16 cellular contexts compared by ENCODE assay signal in genomic region chr15:57019496-57020160, GRCh38.
DNase-seq lines count a peak whose midpoint lies in the region; ATAC-seq, FAIRE-seq and TF ChIP-seq lines count a peak whose summit lies in the region.
"Had no signal": no experiment of that assay in that cellular context is flagged by ENCODE, and none has a peak within 500 bp of the region (broad histone marks: within the 10 kb centered on the region; RNA-seq: fewer than 3 reads in every experiment).

No MANE protein-coding gene starts in this region.

- peaks cover 41% of the 10 kb centered on the region for H3K4me1 ChIP-seq in GM23248 (ENCODE audit: insufficient read depth)
- H3K4me1 ChIP-seq in K562 (replicated peaks in 1 of 2; ENCODE audit: control insufficient read depth in 2 of 2, insufficient read depth in 2 of 2, low read length in 2 of 2), result peaks cover 0 to 3% of the 10 kb centered on the region in 2 experiments; a peak in 2 of 5 replicates
- peaks cover 0 to 3% of the 10 kb centered on the region in 2 donors for H3K4me1 ChIP-seq in small intestine (ENCODE audit: control insufficient read depth in 2 of 2, insufficient read depth in 1 of 2, low read depth in 1 of 2, low read length in 1 of 2)
- H3K4me1 ChIP-seq: BLaER1 had no signal

- BruUV-seq in K562 (replicated peaks; lab: Mats Ljungman, UMichigan), result no TSS peak

- DNase-seq in GM23248 (peak; percentile 80), K562 (ENCODE audit: extremely low read depth in 1 of 4, low spot score in 3 of 4) (peak in 2 of 4 experiments; percentile 16 to 23), left cardiac atrium (peak; percentile 34), small intestine (no peak), KBM-7 (no peak)
- DNase-seq in stimulated activated effector memory CD8-positive, alpha-beta T cell treated with anti-CD3 and anti-CD28 coated beads, Interleukin-12 subunit alpha, Interleukin-12 subunit beta, amount 100 ng/mL, for 72 hours (ENCODE audit: low spot score in 2 of 2), result no peak
- DNase-seq in activated CD4-positive, CD25-positive, alpha-beta regulatory T cell (lab: John Stamatoyannopoulos, UW), result no peak
- no peak for DNase-seq in effector memory CD8-positive, alpha-beta T cell
- DNase-seq: activated CD4-positive, alpha-beta T cell treated with anti-CD3 and anti-CD28 coated beads, Interleukin-2, amount 50 U/mL, for 1 hour; activated T-cell treated with anti-CD3 and anti-CD28 coated beads, Interleukin-2, amount 50 U/mL, for 4 hours; MG63; RPMI8226 had no signal

- H3K9me1 ChIP-seq in K562 (ENCODE audit: control insufficient read depth, insufficient read depth, low read length), result no peaks in the 10 kb centered on the region

- no peak for TF ChIP-seq CTCF in K562 (IDR thresholded peaks at IDR 0.05 in 2 of 3, conservative IDR thresholded peaks at IDR 0.05 in 1 of 3; ENCODE audit: insufficient read depth in 2 of 3, low read depth in 1 of 3, low read length in 3 of 3)

- no peak for TF ChIP-seq EP300 in K562 (IDR thresholded peaks at IDR 0.05; ENCODE audit: low read length)

- intact Hi-C loops in K562 (cut with micrococcal nuclease), result loop anchor here (5.0 to 10.0 kb wide), 3 partner anchors 118 to 288 kb away; no protein-coding TSS in a partner anchor
- intact Hi-C loops in left cardiac atrium (cut with DNase I), result no loop called here

- H3K9me3 ChIP-seq in GM23248 (ENCODE audit: low read depth) (no peaks in the 10 kb centered on the region), K562 (replicated peaks; ENCODE audit: control insufficient read depth, insufficient read depth, low read depth, low read length) (no peaks in the 10 kb centered on the region), small intestine (ENCODE audit: control insufficient read depth, low read depth) (no peaks in the 10 kb centered on the region)

- no peaks in the 10 kb centered on the region for H3K9me3 Mint-ChIP-seq in stimulated activated effector memory CD8-positive, alpha-beta T cell treated with anti-CD3 and anti-CD28 coated beads, Interleukin-12 subunit alpha, Interleukin-12 subunit beta, amount 100 ng/mL, for 72 hours
- no peaks in the 10 kb centered on the region for H3K9me3 Mint-ChIP-seq in effector memory CD8-positive, alpha-beta T cell
- H3K9me3 Mint-ChIP-seq: activated T-cell treated with anti-CD3 and anti-CD28 coated beads, Interleukin-2, amount 50 U/mL, for 4 hours had no signal

- H2AFZ ChIP-seq in GM23248, result 0 out of 2 replicates have a peak overlapping the region, but pooled peaks have one; percentile 6
- H2AFZ ChIP-seq in K562 (ENCODE audit: low read depth, low read length), result no peak overlapping the region

- no peak overlapping the region for H3K4me3 Mint-ChIP-seq in stimulated activated effector memory CD8-positive, alpha-beta T cell treated with anti-CD3 and anti-CD28 coated beads, Interleukin-12 subunit alpha, Interleukin-12 subunit beta, amount 100 ng/mL, for 72 hours
- no peak overlapping the region for H3K4me3 Mint-ChIP-seq in effector memory CD8-positive, alpha-beta T cell
- H3K4me3 Mint-ChIP-seq: activated T-cell treated with anti-CD3 and anti-CD28 coated beads, Interleukin-2, amount 50 U/mL, for 4 hours; T-helper 2 cell treated with Interferon-gamma antibody and Interleukin-4, amounts not matched to agents 5 μg/mL and 100 μg/mL, for 36 hours had no signal

- H4K20me1 ChIP-seq in GM23248 (ENCODE audit: insufficient read depth) (no peaks in the 10 kb centered on the region), K562 (replicated peaks; ENCODE audit: control insufficient read depth, insufficient read depth, low read length) (no peaks in the 10 kb centered on the region; the same call in 1 of the 2 replicates)

- H3K27ac ChIP-seq in GM23248 (peak overlapping the region; percentile 74), K562 (ENCODE audit: extremely low read depth, low read depth, low read length) (no peak overlapping the region; the same call in 2 of the 3 replicates), small intestine (ENCODE audit: low read depth in 1 of 2, low read length in 1 of 2) (no peak overlapping the region)
- H3K27ac ChIP-seq: BLaER1 had no signal

- 13 to 15% methylated on average over 5 of the region's 5 CpGs for WGBS in GM23248 (ENCODE audit: low coverage in 1 of 2, low lambda C conversion rate in 2 of 2, missing lambda C conversion rate in 2 of 2), 2 experiments
- 33% methylated on average over 5 of the region's 5 CpGs for WGBS in K562 (ENCODE audit: insufficient coverage, low coverage, missing lambda C conversion rate)
- 78 to 92% (median 83%) methylated on average over 5 of the region's 5 CpGs for WGBS in small intestine, 3 donors

- H3K36me3 ChIP-seq in GM23248 (ENCODE audit: low read depth) (no peaks in the 10 kb centered on the region), K562 (ENCODE audit: control insufficient read depth, insufficient read depth, low read length) (no peaks in the 10 kb centered on the region), small intestine (ENCODE audit: control insufficient read depth in 2 of 2, insufficient read depth in 2 of 2, low read length in 2 of 2) (no peaks in the 10 kb centered on the region)
- H3K36me3 ChIP-seq: MG63 had no signal

- TF ChIP-seq POLR2A in K562 (conservative IDR thresholded peaks at IDR 0.05), result no peak

- in situ Hi-C loops in GM23248 (cut with MboI) (no loop called here), K562 (cut with MboI) (no loop called here), KBM-7 (cut with MboI; ENCODE audit: low pct_unique_long_range_greater_than_20kb, low sequenced_read_pairs) (no loop called here)

- POLR2A ChIA-PET in K562 (lab: Yijun Ruan, JAX), result no interaction called here

- H3K27ac Mint-ChIP-seq in stimulated activated effector memory CD8-positive, alpha-beta T cell treated with anti-CD3 and anti-CD28 coated beads, Interleukin-12 subunit alpha, Interleukin-12 subunit beta, amount 100 ng/mL, for 72 hours, result peak overlapping the region; percentile 2
- H3K27ac Mint-ChIP-seq in effector memory CD8-positive, alpha-beta T cell, result peak overlapping the region in 1 of 2 donors; percentile 12
- H3K27ac Mint-ChIP-seq: T-helper 2 cell treated with Interferon-gamma antibody and Interleukin-4, amounts not matched to agents 5 μg/mL and 100 μg/mL, for 36 hours had no signal

- H3K79me2 ChIP-seq in GM23248 (ENCODE audit: insufficient read depth) (peaks cover 96% of the 10 kb centered on the region), K562 (ENCODE audit: control insufficient read depth, insufficient read depth, low read length) (peaks cover 64% of the 10 kb centered on the region)

- TF ChIP-seq RAD21 in K562 (CRISPR knock-in tag; conservative IDR thresholded peaks at IDR 0.05 in 1 of 2, IDR thresholded peaks at IDR 0.05 in 1 of 2), result no peak

- H3K9ac ChIP-seq in GM23248 (no peak overlapping the region), K562 (ENCODE audit: insufficient read depth in 1 of 2, low read depth in 2 of 2, low read length in 2 of 2) (no peak overlapping the region)
- H3K9ac ChIP-seq: BLaER1 had no signal

- peak; percentile 50 for ATAC-seq in K562
- ATAC-seq in left cardiac atrium, result peak; percentile 30 to 58
- no peak for ATAC-seq in stimulated activated effector memory CD8-positive, alpha-beta T cell treated with anti-CD3 and anti-CD28 coated beads, Interleukin-12 subunit alpha, Interleukin-12 subunit beta, amount 100 ng/mL, for 72 hours
- ATAC-seq in effector memory CD8-positive, alpha-beta T cell (replicated peaks), result no peak
- ATAC-seq: activated T-cell treated with anti-CD3 and anti-CD28 coated beads, Interleukin-2, amount 50 U/mL, for 4 hours; esophagus mucosa had no signal

- peaks cover 25% of the 10 kb centered on the region for H3K4me1 Mint-ChIP-seq in stimulated activated effector memory CD8-positive, alpha-beta T cell treated with anti-CD3 and anti-CD28 coated beads, Interleukin-12 subunit alpha, Interleukin-12 subunit beta, amount 100 ng/mL, for 72 hours
- peaks cover 24 to 34% of the 10 kb centered on the region in 2 donors for H3K4me1 Mint-ChIP-seq in effector memory CD8-positive, alpha-beta T cell (ENCODE audit: low read depth in 2 of 2)

- H3K4me3 ChIP-seq in GM23248, result no peak overlapping the region; the same call in 1 of the 2 replicates
- no peak overlapping the region for H3K4me3 ChIP-seq in K562
- H3K4me3 ChIP-seq in small intestine (ENCODE audit: low read depth in 1 of 2, low read length in 2 of 2), result no peak overlapping the region
- H3K4me3 ChIP-seq: BLaER1, MG63 had no signal

- FAIRE-seq in K562 (lab: Jason Lieb, UNC), result no peak
- no peak for FAIRE-seq in small intestine (lab: Jason Lieb, UNC)
- FAIRE-seq: colon had no signal

- H3K4me2 ChIP-seq in GM23248 (ENCODE audit: unreplicated experiment), result peak overlapping the region; percentile 51
- H3K4me2 ChIP-seq in K562 (ENCODE audit: insufficient read depth, low read length), result no peak overlapping the region
- H3K4me2 ChIP-seq: BLaER1 had no signal

- H3K36me3 Mint-ChIP-seq in stimulated activated effector memory CD8-positive, alpha-beta T cell treated with anti-CD3 and anti-CD28 coated beads, Interleukin-12 subunit alpha, Interleukin-12 subunit beta, amount 100 ng/mL, for 72 hours, result no peaks in the 10 kb centered on the region
- no peaks in the 10 kb centered on the region for H3K36me3 Mint-ChIP-seq in effector memory CD8-positive, alpha-beta T cell (ENCODE audit: insufficient read depth)

- H3K9me2 ChIP-seq in GM23248 (ENCODE audit: insufficient read depth), result no peaks in the 10 kb centered on the region

- no peaks in the 10 kb centered on the region for H3K27me3 Mint-ChIP-seq in effector memory CD8-positive, alpha-beta T cell

- CTCF ChIA-PET in K562 (lab: Yijun Ruan, JAX; ENCODE audit: low intra/inter-chr PET ratio), result no interaction called here

- H3K27me3 ChIP-seq in GM23248 (replicated peaks; ENCODE audit: insufficient read depth) (no peaks in the 10 kb centered on the region), K562 (ENCODE audit: control insufficient read depth in 2 of 2, insufficient read depth in 2 of 2, low read length in 2 of 2) (no peaks in the 10 kb centered on the region), small intestine (ENCODE audit: control insufficient read depth in 2 of 2, insufficient read depth in 2 of 2, low read length in 2 of 2) (no peaks in the 10 kb centered on the region)
- H3K27me3 ChIP-seq: BLaER1, MG63 had no signal

- H3F3A ChIP-seq in GM23248 (ENCODE audit: insufficient read depth), result peaks cover 31% of the 10 kb centered on the region

TF ChIP-seq in K562, 482 proteins besides CTCF, POLR2A, EP300 and RAD21 (continues in another document):
- TF ChIP-seq ZNF23 (CRISPR knock-in tag; IDR thresholded peaks at IDR 0.05), result no peak
- peak; percentile 25 for TF ChIP-seq MEIS2 (IDR thresholded peaks at IDR 0.05; ENCODE audit: partially characterized antibody)
- TF ChIP-seq HOXB6 (CRISPR knock-in tag; IDR thresholded peaks at IDR 0.05; ENCODE audit: borderline replicate concordance), result no peak
- no peak for TF ChIP-seq ZNF717 (CRISPR knock-in tag; IDR thresholded peaks at IDR 0.05)
- TF ChIP-seq FOXJ2 (tag; IDR thresholded peaks at IDR 0.05), result peak; percentile 77
- TF ChIP-seq NR2C2 (CRISPR knock-in tag; IDR thresholded peaks at IDR 0.05), result no peak
- peak; percentile 49; the same call in 1 of the 2 replicates for TF ChIP-seq NR2C2 (tag; IDR thresholded peaks at IDR 0.05)
- peak; percentile 87 for TF ChIP-seq FOSL1 (tag; conservative IDR thresholded peaks at IDR 0.05)
- 0 out of 2 replicates have a peak, but pooled peaks have one; percentile 19 for TF ChIP-seq RAD51 (IDR thresholded peaks at IDR 0.05; ENCODE audit: borderline replicate concordance, low read depth)
- no peak for TF ChIP-seq CC2D1A (IDR thresholded peaks at IDR 0.05)

Comparison
In these comparisons a context has a peak if more than half of its experiments do, and no peak if none do; other contexts are left out.
1. DNase-seq: peak in GM23248 (single experiment) and left cardiac atrium (single experiment); none in stimulated activated effector memory CD8-positive, alpha-beta T cell treated with anti-CD3 and anti-CD28 coated beads, Interleukin-12 subunit alpha, Interleukin-12 subunit beta, amount 100 ng/mL, for 72 hours (0 of 2), activated CD4-positive, CD25-positive, alpha-beta regulatory T cell (0 of 4), small intestine (single experiment), KBM-7 (single experiment) and effector memory CD8-positive, alpha-beta T cell (0 of 3).
2. ATAC-seq: peak in K562 (single experiment) and left cardiac atrium (2 of 2); none in stimulated activated effector memory CD8-positive, alpha-beta T cell treated with anti-CD3 and anti-CD28 coated beads, Interleukin-12 subunit alpha, Interleukin-12 subunit beta, amount 100 ng/mL, for 72 hours (single experiment) and effector memory CD8-positive, alpha-beta T cell (single experiment).